Comparison of ENCODE assay signal across 25 cellular contexts in genomic region chr2:96239745-96240264, GRCh38. TPM values are rescaled to one million over a fixed set of nuclear protein-coding genes. Genes with fewer than 3 reads are reported as not detected.
DNase-seq lines count a peak whose midpoint lies in the region; ATAC-seq and TF ChIP-seq lines count a peak whose summit lies in the region.
"Had no signal": no experiment of that assay in that cellular context is flagged by ENCODE, and none has a peak within 500 bp of the region (broad histone marks: within the 10 kb centered on the region; RNA-seq: fewer than 3 reads in every experiment).

No MANE protein-coding gene starts in this region.

- H3K27ac Mint-ChIP-seq in CD8-positive, alpha-beta memory T cell: peak overlapping the region in 6 of 8 donors; percentile 7 to 96 (median 25)
- H3K27ac Mint-ChIP-seq in activated naive CD8-positive, alpha-beta T cell treated with anti-CD3 and anti-CD28 coated beads, Interleukin-2, amount 50 U/mL, for 24 hours: no peak overlapping the region
- H3K27ac Mint-ChIP-seq: nephron progenitor cell had no signal

- TF ChIP-seq POLR2A in GM18505 (IDR thresholded peaks at IDR 0.05; ENCODE audit: borderline replicate concordance, extremely low read depth, insufficient read depth, insufficient read length): no peak

- in situ Hi-C loops in G401 (cut with HindIII; ENCODE audit: low sequenced_read_pairs): no loop called here

- TF ChIP-seq CTCF in OCI-LY1 (IDR thresholded peaks at IDR 0.05; ENCODE audit: low read length): no peak

- peak; percentile 23 to 47 for ATAC-seq in left cardiac atrium
- ATAC-seq in GM19463 (IDR thresholded peaks at IDR 0.05; ENCODE audit: unreplicated experiment): no peak
- ATAC-seq in activated naive CD8-positive, alpha-beta T cell treated with anti-CD3 and anti-CD28 coated beads, Interleukin-2, amount 50 U/mL, for 24 hours: no peak
- no peak for ATAC-seq in GM18505 (IDR thresholded peaks at IDR 0.05; ENCODE audit: unreplicated experiment)
- ATAC-seq: sciatic nerve, SK-N-SH treated with all-trans-retinoic acid at 6 μM for 48 hours had no signal

- CTCF ChIA-PET in CD8-positive, alpha-beta memory T cell (lab: Charles Lee): interaction anchor here (1.0 to 1.4 kb wide), 3 partner anchors 17 to 101 kb away, joined by 4 to 5 read pairs (median 4); partner anchors contain the start of genes ASTL and STARD7

- no peak overlapping the region for H3K27ac ChIP-seq in CD8-positive, alpha-beta memory T cell (ENCODE audit: low read depth, low read length)
- peak overlapping the region; percentile 78 for H3K27ac ChIP-seq in OCI-LY1 (ENCODE audit: low read depth, low read length, poor library complexity, severe bottlenecking)
- H3K27ac ChIP-seq: GM23248, parathyroid adenoma, transverse colon, VCaP had no signal

- no peak overlapping the region for H3K4me3 Mint-ChIP-seq in CD8-positive, alpha-beta memory T cell
- no peak overlapping the region for H3K4me3 Mint-ChIP-seq in activated naive CD8-positive, alpha-beta T cell treated with anti-CD3 and anti-CD28 coated beads, Interleukin-2, amount 50 U/mL, for 24 hours
- H3K4me3 Mint-ChIP-seq: brain; immature natural killer cell; nephron progenitor cell; T-helper 2 cell treated with Interferon-gamma antibody and Interleukin-4, amounts not matched to agents 5 μg/mL and 100 μg/mL, for 36 hours had no signal

- no peaks in the 10 kb centered on the region for H3K9me3 Mint-ChIP-seq in CD8-positive, alpha-beta memory T cell
- no peaks in the 10 kb centered on the region for H3K9me3 Mint-ChIP-seq in activated naive CD8-positive, alpha-beta T cell treated with anti-CD3 and anti-CD28 coated beads, Interleukin-2, amount 50 U/mL, for 24 hours
- H3K9me3 Mint-ChIP-seq: brain; immature natural killer cell; nephron progenitor cell; T-helper 2 cell treated with Interferon-gamma antibody and Interleukin-4, amounts not matched to agents 5 μg/mL and 100 μg/mL, for 36 hours had no signal

- no peak overlapping the region for H3K4me3 ChIP-seq in CD8-positive, alpha-beta memory T cell (ENCODE audit: low read length)
- no peak overlapping the region for H3K4me3 ChIP-seq in OCI-LY1 (ENCODE audit: low read depth, low read length, poor library complexity, severe bottlenecking)
- H3K4me3 ChIP-seq: adrenal gland; BLaER1 treated with 17β-estradiol and CSF1 and Interleukin-3, amounts not matched to agents 10 nM and 100 nM; GM23248; transverse colon had no signal

- peak; percentile 1 for DNase-seq in AG20443 (ENCODE audit: low spot score)
- no peak for DNase-seq in CD8-positive, alpha-beta memory T cell
- no peak for DNase-seq in left cardiac atrium
- no peak for DNase-seq in activated naive CD8-positive, alpha-beta T cell treated with anti-CD3 and anti-CD28 coated beads, Interleukin-2, amount 50 U/mL, for 24 hours
- no peak for DNase-seq in G401 (ENCODE audit: low spot score)
- DNase-seq: activated effector memory CD4-positive, alpha-beta T cell treated with anti-CD3 and anti-CD28 coated beads, Interleukin-2, amount 50 U/mL, for 16 hours; adrenal gland; effector CD4-positive, alpha-beta T cell; GM23248; immature natural killer cell; NCI-H2029 treated with DMSO at 0.1 percent for 48 hours; NCI-H524; nephron progenitor cell; RPMI8226; transverse colon had no signal

- H3K27me3 Mint-ChIP-seq in CD8-positive, alpha-beta memory T cell: no peaks in the 10 kb centered on the region
- no peaks in the 10 kb centered on the region for H3K27me3 Mint-ChIP-seq in activated naive CD8-positive, alpha-beta T cell treated with anti-CD3 and anti-CD28 coated beads, Interleukin-2, amount 50 U/mL, for 24 hours
- H3K27me3 Mint-ChIP-seq: brain had no signal

- no peaks in the 10 kb centered on the region for H3K36me3 ChIP-seq in CD8-positive, alpha-beta memory T cell (ENCODE audit: insufficient read depth, low read length)
- no peaks in the 10 kb centered on the region for H3K36me3 ChIP-seq in OCI-LY1 (ENCODE audit: insufficient read depth, low read length)
- H3K36me3 ChIP-seq: adrenal gland, transverse colon had no signal

- H3K36me3 Mint-ChIP-seq in CD8-positive, alpha-beta memory T cell: peaks cover 0 to 3% (median 1%) of the 10 kb centered on the region in 3 donors
- H3K36me3 Mint-ChIP-seq in activated naive CD8-positive, alpha-beta T cell treated with anti-CD3 and anti-CD28 coated beads, Interleukin-2, amount 50 U/mL, for 24 hours (ENCODE audit: low read depth): peaks cover 2% of the 10 kb centered on the region
- H3K36me3 Mint-ChIP-seq: brain had no signal

- H3F3A ChIP-seq in OCI-LY1 (ENCODE audit: insufficient read depth, low read length): no peaks in the 10 kb centered on the region

- intact Hi-C loops in left cardiac atrium (cut with DNase I): no loop called here

- H3K4me2 ChIP-seq in OCI-LY1 (ENCODE audit: low read length): no peak overlapping the region

- no peaks in the 10 kb centered on the region for H3K9me2 ChIP-seq in OCI-LY1 (ENCODE audit: low read depth, low read length)

- peaks cover 19 to 34% (median 27%) of the 10 kb centered on the region in 3 donors for H3K4me1 Mint-ChIP-seq in CD8-positive, alpha-beta memory T cell
- H3K4me1 Mint-ChIP-seq in activated naive CD8-positive, alpha-beta T cell treated with anti-CD3 and anti-CD28 coated beads, Interleukin-2, amount 50 U/mL, for 24 hours: peaks cover 32% of the 10 kb centered on the region
- H3K4me1 Mint-ChIP-seq: brain had no signal

- no peaks in the 10 kb centered on the region for H3K79me2 ChIP-seq in OCI-LY1 (ENCODE audit: insufficient read depth, low read length)

- no peaks in the 10 kb centered on the region for H4K20me1 ChIP-seq in OCI-LY1 (ENCODE audit: insufficient read depth, low read length)
- H4K20me1 ChIP-seq: BLaER1 treated with 17β-estradiol and CSF1 and Interleukin-3, amounts not matched to agents 10 nM and 100 nM had no signal

- POLR2A ChIA-PET in CD8-positive, alpha-beta memory T cell (lab: Charles Lee): no interaction called here

- H3K4me1 ChIP-seq in CD8-positive, alpha-beta memory T cell (ENCODE audit: insufficient read depth, low read length): peaks cover 27% of the 10 kb centered on the region
- H3K4me1 ChIP-seq in OCI-LY1 (ENCODE audit: insufficient read depth, low read length, severe bottlenecking): peaks cover 40% of the 10 kb centered on the region
- H3K4me1 ChIP-seq: parathyroid adenoma had no signal

- no peaks in the 10 kb centered on the region for H3K9me3 ChIP-seq in CD8-positive, alpha-beta memory T cell (ENCODE audit: low read length)
- H3K9me3 ChIP-seq in OCI-LY1 (ENCODE audit: low read length): no peaks in the 10 kb centered on the region
- H3K9me3 ChIP-seq: adrenal gland; BLaER1 treated with 17β-estradiol and CSF1 and Interleukin-3, amounts not matched to agents 10 nM and 100 nM; transverse colon had no signal

- H3K27me3 ChIP-seq in CD8-positive, alpha-beta memory T cell (ENCODE audit: insufficient read depth, low read length, poor library complexity, severe bottlenecking): no peaks in the 10 kb centered on the region
- H3K27me3 ChIP-seq in OCI-LY1 (ENCODE audit: insufficient read depth, low read length): no peaks in the 10 kb centered on the region
- H3K27me3 ChIP-seq: adrenal gland; BLaER1 treated with 17β-estradiol and CSF1 and Interleukin-3, amounts not matched to agents 10 nM and 100 nM; transverse colon had no signal

- no peak overlapping the region for H2AFZ ChIP-seq in OCI-LY1 (ENCODE audit: low read length)
- H2AFZ ChIP-seq: GM23248, parathyroid adenoma had no signal

- H3K9ac ChIP-seq in OCI-LY1 (ENCODE audit: low read length): no peak overlapping the region
- H3K9ac ChIP-seq: GM23248, parathyroid adenoma had no signal

RNA-seq across cellular contexts. Expression of gene TMEM127, which starts 26.0 kb away (rescaled TPM):
- 10 to 100 TPM; 29.8 to 33.4 TPM for total RNA-seq in CD8-positive, alpha-beta memory T cell
- 46.8 TPM for polyA plus RNA-seq in CD8-positive, alpha-beta memory T cell
- 10 to 100 TPM; 64.4 to 86.6 TPM for total RNA-seq in left cardiac atrium
- 6.9 and 8.1 TPM in 2 replicates for total RNA-seq in G401 (2014; rRNA removed; shearing (Covaris generic))

RNA-seq across cellular contexts. Expression of gene CIAO1, which starts 26.2 kb away (rescaled TPM):
- 10 to 100 TPM; 73.8 to 77.9 TPM for total RNA-seq in CD8-positive, alpha-beta memory T cell
- polyA plus RNA-seq in CD8-positive, alpha-beta memory T cell: 104 TPM
- 10 to 100 TPM; 50.0 to 52.7 TPM for total RNA-seq in left cardiac atrium
- total RNA-seq in G401 (2014; rRNA removed; shearing (Covaris generic)): 120 and 126 TPM in 2 replicates

RNA-seq across cellular contexts. Expression of gene STARD7, which starts 31.2 kb away (rescaled TPM):
- 100 to 1,000 TPM; 255 to 256 TPM for total RNA-seq in CD8-positive, alpha-beta memory T cell
- polyA plus RNA-seq in CD8-positive, alpha-beta memory T cell: 147 TPM
- 100 to 1,000 TPM; 135 to 185 TPM for total RNA-seq in left cardiac atrium
- total RNA-seq in G401 (2014; rRNA removed; shearing (Covaris generic)): 117 and 144 TPM in 2 replicates

Comparison
In these comparisons a context has a peak if more than half of its experiments do, and no peak if none do; other contexts are left out.
1. ATAC-seq: peak in left cardiac atrium (2 of 2); none in GM19463 (single experiment), activated naive CD8-positive, alpha-beta T cell treated with anti-CD3 and anti-CD28 coated beads, Interleukin-2, amount 50 U/mL, for 24 hours (single experiment) and GM18505 (single experiment).